Comparison of ENCODE assay signal across 25 cellular contexts in genomic region chr9:134032456-134033222, GRCh38.
"Had no signal": no experiment of that assay in that cellular context is flagged by ENCODE, and none has a peak within 500 bp of the region (broad histone marks: within the 10 kb centered on the region; RNA-seq: fewer than 3 reads in every experiment).

No MANE protein-coding gene starts in this region.

- H3K36me3 ChIP-seq: ovary, uterus had no signal

- ATAC-seq: effector memory CD8-positive, alpha-beta T cell; gastroesophageal sphincter; left lobe of liver; mucosa of descending colon; natural killer cell treated with Interleukin-12 subunit alpha and Interleukin-12 subunit beta and Interleukin-15 and Interleukin-18, amount 100 ng/mL, for 72 hours; psoas muscle had no signal

- H3K27me3 ChIP-seq: brain microvascular endothelial cell, gastroesophageal sphincter, neutrophil, ovary, uterus had no signal

- H3K9me3 ChIP-seq: mucosa of descending colon, neutrophil, ovary, psoas muscle, uterus had no signal

- H3K4me1 ChIP-seq: gastroesophageal sphincter, psoas muscle, uterus had no signal

- H3K27ac ChIP-seq: brain microvascular endothelial cell, gastroesophageal sphincter, neutrophil, ovary, psoas muscle, uterus, VCaP had no signal

- DNase-seq: activated CD4-positive, alpha-beta T cell treated with anti-CD3 and anti-CD28 coated beads for 4 hours; activated CD4-positive, alpha-beta T cell treated with anti-CD3 and anti-CD28 coated beads, Interleukin-2, amount 50 U/mL, for 48 hours; activated CD8-positive, alpha-beta memory T cell treated with anti-CD3 and anti-CD28 coated beads for 24 hours; activated effector memory CD4-positive, alpha-beta T cell treated with Interleukin-2 at 50 U/mL for 16 hours; activated naive CD4-positive, alpha-beta T cell treated with Interleukin-2 at 50 U/mL for 16 hours; activated naive CD8-positive, alpha-beta T cell treated with anti-CD3 and anti-CD28 coated beads, Interleukin-2, amount 10 ng/mL, durations not matched to agents 7 days and 5 days; brain microvascular endothelial cell; cortex of kidney; effector memory CD8-positive, alpha-beta T cell; hypothalamus; immature natural killer cell; kidney glomerular epithelial cell; mesendoderm; psoas muscle; stimulated activated CD4-positive, alpha-beta T cell treated with anti-CD3 and anti-CD28 coated beads, Interleukin-2, amount 100 ng/mL, for 48 hours; T-helper 9 cell; uterus had no signal

- H3K4me3 ChIP-seq: gastroesophageal sphincter, lung, mucosa of descending colon, ovary, psoas muscle, uterus had no signal
